19 cellular contexts compared by ENCODE assay signal in the genomic region with DNA sequence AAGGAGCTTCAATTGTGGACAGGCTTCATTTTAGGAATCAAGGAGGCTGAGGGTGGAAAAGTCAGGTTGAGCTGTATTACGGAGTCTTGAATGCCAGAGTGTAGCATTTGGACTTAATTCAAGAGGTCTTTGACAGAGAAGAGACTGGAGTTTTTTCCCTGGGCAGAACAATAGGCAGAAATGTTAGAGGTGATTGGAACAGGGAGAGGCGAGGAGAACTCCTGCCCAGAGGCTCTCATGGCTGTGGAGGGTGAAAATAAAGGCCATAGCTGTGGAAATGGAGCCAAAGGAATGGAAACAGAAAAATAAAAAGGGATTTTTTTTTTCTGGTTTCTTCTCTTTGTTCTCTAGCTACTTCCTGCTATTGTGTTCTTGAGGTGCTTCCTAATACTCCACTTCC. TPM values are rescaled to one million over a fixed set of nuclear protein-coding genes. Genes with fewer than 3 reads are reported as not detected.
DNase-seq lines count a peak whose midpoint lies in the region; ATAC-seq, FAIRE-seq and TF ChIP-seq lines count a peak whose summit lies in the region.
"Had no signal": no experiment of that assay in that cellular context is flagged by ENCODE, and none has a peak within 500 bp of the region (broad histone marks: within the 10 kb centered on the region; RNA-seq: fewer than 3 reads in every experiment).

No MANE protein-coding gene starts in this region.

- BruUV-seq in endothelial cell of umbilical vein (replicated peaks; lab: Mats Ljungman, UMichigan), result no TSS peak

- H3K9me3 Mint-ChIP-seq in GM23338, result peaks cover 4% of the 10 kb centered on the region; the same call in 2 of the 3 replicates
- H3K9me3 Mint-ChIP-seq in activated T-helper 2 cell treated with anti-CD3 and anti-CD28 coated beads, Interferon-gamma antibody, Interleukin-2, Interleukin-4, amounts not matched to agents 10 μg/mL and 5 μg/mL and 100 μg/mL, durations not matched to agents 14 hours and 24 hours and 36 hours, result peaks cover 12% of the 10 kb centered on the region

- H3K79me2 ChIP-seq in GM23338 (replicated peaks; ENCODE audit: insufficient read depth), result no peaks in the 10 kb centered on the region
- no peaks in the 10 kb centered on the region for H3K79me2 ChIP-seq in endothelial cell of umbilical vein (ENCODE audit: control insufficient read depth, insufficient read depth, low read length)

- H3K27me3 ChIP-seq in GM23338 (ENCODE audit: insufficient read depth) (no peaks in the 10 kb centered on the region), endothelial cell of umbilical vein (ENCODE audit: control insufficient read depth in 2 of 2, insufficient read depth in 2 of 2, low read length in 2 of 2) (peaks cover 0 to 2% of the 10 kb centered on the region in 2 experiments), breast epithelium (no peaks in the 10 kb centered on the region)
- H3K27me3 ChIP-seq: Peyer's patch had no signal

- no peak overlapping the region for H3K9ac ChIP-seq in endothelial cell of umbilical vein (replicated peaks; ENCODE audit: extremely low read depth, insufficient read depth, low read length)

- H4K20me1 ChIP-seq in GM23338 (replicated peaks; ENCODE audit: insufficient read depth) (no peaks in the 10 kb centered on the region), endothelial cell of umbilical vein (replicated peaks; ENCODE audit: control insufficient read depth, extremely low read depth, insufficient read depth, low read length) (no peaks in the 10 kb centered on the region)

- H3K36me3 Mint-ChIP-seq in GM23338 (ENCODE audit: low read depth), result peaks cover 5% of the 10 kb centered on the region; the same call in 2 of the 3 replicates
- no peaks in the 10 kb centered on the region for H3K36me3 Mint-ChIP-seq in activated T-helper 2 cell treated with anti-CD3 and anti-CD28 coated beads, Interferon-gamma antibody, Interleukin-2, Interleukin-4, amounts not matched to agents 10 μg/mL and 5 μg/mL and 100 μg/mL, durations not matched to agents 14 hours and 24 hours and 36 hours (ENCODE audit: low read depth)

- DNase-seq in SIG-M5 treated with dmso at 0.1 percent for 504 hours (lab: John Stamatoyannopoulos, UW; ENCODE audit: unreplicated experiment), result peak; percentile 13
- no peak for DNase-seq in SIG-M5 (lab: John Stamatoyannopoulos, UW)
- no peak for DNase-seq in GM23338 (ENCODE audit: low spot score)
- no peak for DNase-seq in activated T-helper 2 cell treated with anti-CD3 and anti-CD28 coated beads, Interferon-gamma antibody, Interleukin-2, Interleukin-4, amounts not matched to agents 10 μg/mL and 5 μg/mL and 100 μg/mL, durations not matched to agents 14 hours and 24 hours and 36 hours (ENCODE audit: low spot score)
- DNase-seq in endothelial cell of umbilical vein (ENCODE audit: low read depth, low spot score), result peak; percentile 45
- DNase-seq in effector CD8-positive, alpha-beta T cell (lab: John Stamatoyannopoulos, UW), result no peak
- no peak for DNase-seq in breast epithelium (ENCODE audit: low spot score in 2 of 2)
- DNase-seq: 8988T; Caco-2; CD4-positive, alpha-beta T cell; NCI-H1417 treated with DMSO at 0.1 percent for 48 hours; NCI-H187 treated with DMSO at 0.1 percent for 48 hours; NCI-H226; NCI-H524 treated with DMSO at 0.1 percent for 48 hours; Peyer's patch had no signal

- FAIRE-seq in endothelial cell of umbilical vein (lab: Jason Lieb, UNC), result no peak

- H3K4me3 ChIP-seq in GM23338, result no peak overlapping the region
- no peak overlapping the region for H3K4me3 ChIP-seq in endothelial cell of umbilical vein (replicated peaks in 1 of 3; ENCODE audit: insufficient read depth in 1 of 3, low read depth in 1 of 3, low read length in 3 of 3)
- no peak overlapping the region for H3K4me3 ChIP-seq in breast epithelium
- H3K4me3 ChIP-seq: HAP-1, Peyer's patch had no signal

- no peak overlapping the region for H3K4me3 Mint-ChIP-seq in GM23338
- H3K4me3 Mint-ChIP-seq in activated T-helper 2 cell treated with anti-CD3 and anti-CD28 coated beads, Interferon-gamma antibody, Interleukin-2, Interleukin-4, amounts not matched to agents 10 μg/mL and 5 μg/mL and 100 μg/mL, durations not matched to agents 14 hours and 24 hours and 36 hours (ENCODE audit: low read depth), result peak overlapping the region; percentile 22

- H3K27me3 Mint-ChIP-seq in GM23338 (ENCODE audit: insufficient read depth, low read depth, poor library complexity), result no peaks in the 10 kb centered on the region
- peaks cover 3% of the 10 kb centered on the region for H3K27me3 Mint-ChIP-seq in activated T-helper 2 cell treated with anti-CD3 and anti-CD28 coated beads, Interferon-gamma antibody, Interleukin-2, Interleukin-4, amounts not matched to agents 10 μg/mL and 5 μg/mL and 100 μg/mL, durations not matched to agents 14 hours and 24 hours and 36 hours (ENCODE audit: low read depth)
- H3K27me3 Mint-ChIP-seq: CD4-positive, alpha-beta T cell had no signal

- H3K27ac Mint-ChIP-seq in GM23338, result no peak overlapping the region
- no peak overlapping the region for H3K27ac Mint-ChIP-seq in activated T-helper 2 cell treated with anti-CD3 and anti-CD28 coated beads, Interferon-gamma antibody, Interleukin-2, Interleukin-4, amounts not matched to agents 10 μg/mL and 5 μg/mL and 100 μg/mL, durations not matched to agents 14 hours and 24 hours and 36 hours
- H3K27ac Mint-ChIP-seq: CD4-positive, alpha-beta T cell had no signal

- TF ChIP-seq POLR2A in endothelial cell of umbilical vein (IDR thresholded peaks at IDR 0.05; ENCODE audit: low read depth, low read length) (no peak), breast epithelium (IDR thresholded peaks at IDR 0.05) (no peak)

- H3K9me3 ChIP-seq in endothelial cell of umbilical vein (replicated peaks; ENCODE audit: control insufficient read depth, insufficient read depth, low read length), result no peaks in the 10 kb centered on the region
- peaks cover 0 to under 1% of the 10 kb centered on the region in 2 donors for H3K9me3 ChIP-seq in breast epithelium
- H3K9me3 ChIP-seq: Caco-2, HAP-1, Peyer's patch had no signal

- intact Hi-C loops in activated T-helper 2 cell treated with anti-CD3 and anti-CD28 coated beads, Interferon-gamma antibody, Interleukin-2, Interleukin-4, amounts not matched to agents 10 μg/mL and 5 μg/mL and 100 μg/mL, durations not matched to agents 14 hours and 24 hours and 36 hours (cut with micrococcal nuclease), result no loop called here
- intact Hi-C loops in endothelial cell of umbilical vein (cut with micrococcal nuclease), result no loop called here
- intact Hi-C loops in breast epithelium (cut with DNase I; ENCODE audit: low total_unique reads), result no loop called here

- H3K36me3 ChIP-seq in GM23338 (ENCODE audit: insufficient read depth) (no peaks in the 10 kb centered on the region), endothelial cell of umbilical vein (ENCODE audit: control insufficient read depth in 2 of 2, extremely low read depth in 1 of 2, insufficient read depth in 2 of 2, low read length in 2 of 2) (no peaks in the 10 kb centered on the region), breast epithelium (no peaks in the 10 kb centered on the region)
- H3K36me3 ChIP-seq: HAP-1, Peyer's patch had no signal

- no peak overlapping the region for H3K4me2 ChIP-seq in GM23338
- H3K4me2 ChIP-seq in endothelial cell of umbilical vein (ENCODE audit: insufficient read depth, low read length), result peak overlapping the region; percentile 14

- dilution Hi-C loops in endothelial cell of umbilical vein (cut with MboI; ENCODE audit: extremely low pct_ligation_motif_present, low sequenced_read_pairs), result no loop called here

- H3K9me2 ChIP-seq in GM23338 (ENCODE audit: insufficient read depth), result no peaks in the 10 kb centered on the region

- no peaks in the 10 kb centered on the region for H3F3A ChIP-seq in GM23338 (replicated peaks; ENCODE audit: low read depth)

- ATAC-seq in GM23338, result no peak
- ATAC-seq in HG03439 (IDR thresholded peaks at IDR 0.05; ENCODE audit: unreplicated experiment), result no peak

- H2AFZ ChIP-seq in GM23338 (0 out of 2 replicates have a peak overlapping the region, but pooled peaks have one; percentile 43), endothelial cell of umbilical vein (ENCODE audit: low read depth, low read length) (peak overlapping the region; percentile 71)

- POLR2A ChIA-PET in endothelial cell of umbilical vein (lab: Charles Lee), result no interaction called here

- H3K4me1 Mint-ChIP-seq in GM23338, result no peaks in the 10 kb centered on the region
- peaks cover 29% of the 10 kb centered on the region for H3K4me1 Mint-ChIP-seq in activated T-helper 2 cell treated with anti-CD3 and anti-CD28 coated beads, Interferon-gamma antibody, Interleukin-2, Interleukin-4, amounts not matched to agents 10 μg/mL and 5 μg/mL and 100 μg/mL, durations not matched to agents 14 hours and 24 hours and 36 hours (ENCODE audit: low read depth)

- H3K9me1 ChIP-seq in endothelial cell of umbilical vein (replicated peaks; ENCODE audit: control insufficient read depth, extremely low read depth, insufficient read depth, low read length), result peaks cover 2% of the 10 kb centered on the region

- H3K4me1 ChIP-seq in GM23338 (ENCODE audit: insufficient read depth) (no peaks in the 10 kb centered on the region), endothelial cell of umbilical vein (ENCODE audit: control insufficient read depth, extremely low read depth, insufficient read depth, low read length) (peaks cover 13% of the 10 kb centered on the region), breast epithelium (no peaks in the 10 kb centered on the region)
- H3K4me1 ChIP-seq: Caco-2, HAP-1 had no signal

- H3K27ac ChIP-seq in GM23338 (ENCODE audit: low read depth) (no peak overlapping the region), endothelial cell of umbilical vein (ENCODE audit: insufficient read depth, low read depth, low read length) (peak overlapping the region; percentile 19), breast epithelium (no peak overlapping the region)
- H3K27ac ChIP-seq: Peyer's patch had no signal

- CTCF ChIA-PET in endothelial cell of umbilical vein (lab: Charles Lee), result interaction anchor here (0.9 to 2.1 kb wide), 5 partner anchors 10 to 51 kb away, joined by 3 to 11 read pairs (median 4); no protein-coding TSS in a partner anchor

- TF ChIP-seq CTCF in GM23338 (conservative IDR thresholded peaks at IDR 0.05; ENCODE audit: low read depth in 2 of 2) (no peak), endothelial cell of umbilical vein (IDR thresholded peaks at IDR 0.05; ENCODE audit: extremely low read depth in 1 of 2, insufficient read depth in 1 of 2, low read depth in 1 of 2, low read length in 2 of 2) (no peak), breast epithelium (IDR thresholded peaks at IDR 0.05) (no peak)

RNA-seq across cellular contexts. Expression of a gene that starts 3.7 kb away (rescaled TPM):
- total RNA-seq in GM23338 (2014; rRNA removed; shearing (Covaris generic)), result not detected in 2 replicates
- not detected in 2 replicates for polyA plus RNA-seq in GM23338 (2016; fragmentation: Nextera tagmentation; extraction: Ambion mirVana)
- total RNA-seq in activated T-helper 2 cell treated with anti-CD3 and anti-CD28 coated beads, Interferon-gamma antibody, Interleukin-2, Interleukin-4, amounts not matched to agents 10 μg/mL and 5 μg/mL and 100 μg/mL, durations not matched to agents 14 hours and 24 hours and 36 hours, result not detected in 2 replicates
- total RNA-seq in endothelial cell of umbilical vein, result not detected in 2 replicates
- polyA plus RNA-seq in endothelial cell of umbilical vein, result not detected in 2 replicates
- not detected in 2 replicates for polyA plus RNA-seq in endothelial cell of umbilical vein (2011; cell fraction: cytosol; rRNA removed)
- not detected in 2 replicates for polyA plus RNA-seq in endothelial cell of umbilical vein (2011; cell fraction: nucleus; rRNA removed)
- not detected in 2 replicates for polyA plus RNA-seq in endothelial cell of umbilical vein (2012)
- polyA minus RNA-seq in endothelial cell of umbilical vein, result not detected in 2 replicates
- polyA minus RNA-seq in endothelial cell of umbilical vein (2011; cell fraction: cytosol; rRNA and poly(A)+ RNA removed), result not detected
- not detected in 2 replicates for polyA minus RNA-seq in endothelial cell of umbilical vein (2011; cell fraction: nucleus; rRNA and poly(A)+ RNA removed)
- not detected for total RNA-seq in breast epithelium
- total RNA-seq: Caco-2; CD4-positive, alpha-beta T cell; Daoy; Peyer's patch had no signal
- polyA plus RNA-seq: AG04450 had no signal

RNA-seq across cellular contexts. Expression of a gene that starts 50.0 kb away (rescaled TPM):
- 2.2 and 2.5 TPM in 2 replicates for total RNA-seq in GM23338 (2014; rRNA removed; shearing (Covaris generic))
- 1.3 and 1.7 TPM in 2 replicates for polyA plus RNA-seq in GM23338 (2016; fragmentation: Nextera tagmentation; extraction: Ambion mirVana)
- total RNA-seq in activated T-helper 2 cell treated with anti-CD3 and anti-CD28 coated beads, Interferon-gamma antibody, Interleukin-2, Interleukin-4, amounts not matched to agents 10 μg/mL and 5 μg/mL and 100 μg/mL, durations not matched to agents 14 hours and 24 hours and 36 hours, result 2.2 and 2.4 TPM in 2 replicates
- total RNA-seq in endothelial cell of umbilical vein, result 1.2 and 1.4 TPM in 2 replicates
- 1.2 and 1.3 TPM in 2 replicates for polyA plus RNA-seq in endothelial cell of umbilical vein
- polyA plus RNA-seq in endothelial cell of umbilical vein (2011; cell fraction: cytosol; rRNA removed), result 1.1 TPM in 2 replicates
- polyA plus RNA-seq in endothelial cell of umbilical vein (2011; cell fraction: nucleus; rRNA removed), result 1.0 and 1.2 TPM in 2 replicates
- 1.6 and 2.0 TPM in 2 replicates for polyA plus RNA-seq in endothelial cell of umbilical vein (2012)
- polyA minus RNA-seq in endothelial cell of umbilical vein, result 2.3 and 2.6 TPM in 2 replicates
- polyA minus RNA-seq in endothelial cell of umbilical vein (2011; cell fraction: cytosol; rRNA and poly(A)+ RNA removed), result not detected
- 1.4 and 2.0 TPM in 2 replicates for polyA minus RNA-seq in endothelial cell of umbilical vein (2011; cell fraction: nucleus; rRNA and poly(A)+ RNA removed)
- total RNA-seq in breast epithelium, result 1 to 10 TPM; 3.3 to 5.1 (median 4.0) TPM
- total RNA-seq: Caco-2, Daoy had no signal

Comparison
In these comparisons a context has a peak if more than half of its experiments do, and no peak if none do; other contexts are left out.
1. DNase-seq: peak in SIG-M5 treated with dmso at 0.1 percent for 504 hours (single experiment) and endothelial cell of umbilical vein (single experiment); none in SIG-M5 (single experiment), GM23338 (single experiment), activated T-helper 2 cell treated with anti-CD3 and anti-CD28 coated beads, Interferon-gamma antibody, Interleukin-2, Interleukin-4, amounts not matched to agents 10 μg/mL and 5 μg/mL and 100 μg/mL, durations not matched to agents 14 hours and 24 hours and 36 hours (single experiment), effector CD8-positive, alpha-beta T cell (single experiment) and breast epithelium (0 of 2).